Comparison of ENCODE assay signal across 12 cellular contexts in genomic region chr3:169865176-169865800, GRCh38. TPM values are rescaled to one million over a fixed set of nuclear protein-coding genes. Genes with fewer than 3 reads are reported as not detected.
A peak's percentile ranks its signal among the peaks of the same experiment; 100 is the strongest.
DNase-seq lines count a peak whose midpoint lies in the region; ATAC-seq, FAIRE-seq and TF ChIP-seq lines count a peak whose summit lies in the region.
"Had no signal": no experiment of that assay in that cellular context is flagged by ENCODE, and none has a peak within 500 bp of the region (broad histone marks: within the 10 kb centered on the region; RNA-seq: fewer than 3 reads in every experiment).

No MANE protein-coding gene starts in this region.

- CTCF ChIA-PET in H1 (lab: Charles Lee; ENCODE audit: partially characterized antibody): interaction anchor here (0.6 to 6.1 kb wide), 7 partner anchors 9 to 156 kb away, joined by 3 to 37 read pairs (median 5); partner anchors contain the start of gene SEC62

- H3K27ac ChIP-seq in BLaER1 (no peak overlapping the region), OCI-LY1 (ENCODE audit: low read depth, low read length, poor library complexity, severe bottlenecking) (peak overlapping the region; percentile 83), H1 (ENCODE audit: low read depth, low read length) (no peak overlapping the region)

- POLR2A ChIA-PET in H1 (lab: Charles Lee; ENCODE audit: partially characterized antibody): no interaction called here

- no peak for TF ChIP-seq EP300 in H1 (IDR thresholded peaks at IDR 0.05; ENCODE audit: borderline replicate concordance in 1 of 2, low read depth in 2 of 2, low read length in 2 of 2)

- H3K79me2 ChIP-seq in OCI-LY1 (ENCODE audit: insufficient read depth, low read length) (no peaks in the 10 kb centered on the region), H1 (ENCODE audit: control insufficient read depth in 1 of 2, insufficient read depth in 2 of 2, low read length in 2 of 2) (no peaks in the 10 kb centered on the region)

- H3K18ac ChIP-seq in H1 (ENCODE audit: extremely low read depth, low read length): no peak overlapping the region

- H3K9me2 ChIP-seq in OCI-LY1 (ENCODE audit: low read depth, low read length): no peaks in the 10 kb centered on the region

- 0 out of 2 replicates have a peak, but pooled peaks cover 5% of the 10 kb centered on the region for H3F3A ChIP-seq in OCI-LY1 (ENCODE audit: insufficient read depth, low read length)

- H2BK20ac ChIP-seq in H1 (ENCODE audit: low read length): no peak overlapping the region

- no peak overlapping the region for H2BK12ac ChIP-seq in H1 (ENCODE audit: low read depth, low read length)

- peak; percentile 62 for ATAC-seq in GM19397 (IDR thresholded peaks at IDR 0.05; ENCODE audit: unreplicated experiment)
- no peak for ATAC-seq in HG03432 (IDR thresholded peaks at IDR 0.05; ENCODE audit: unreplicated experiment)

- H3K56ac ChIP-seq in H1 (replicated peaks; ENCODE audit: insufficient read length, low read depth, low read length): no peak overlapping the region

- H3K27me3 ChIP-seq in BLaER1: no peaks in the 10 kb centered on the region
- no peaks in the 10 kb centered on the region for H3K27me3 ChIP-seq in OCI-LY1 (ENCODE audit: insufficient read depth, low read length)
- no peaks in the 10 kb centered on the region for H3K27me3 ChIP-seq in H1 (replicated peaks in 1 of 4; ENCODE audit: control insufficient read depth in 3 of 4, extremely low read depth in 1 of 4, insufficient read depth in 3 of 4, low read length in 3 of 4)

- no peak overlapping the region for H4K5ac ChIP-seq in H1 (ENCODE audit: insufficient read length, low read depth, low read length)

- peak; percentile 54 for TF ChIP-seq CTCF in OCI-LY1 (IDR thresholded peaks at IDR 0.05; ENCODE audit: low read length)
- TF ChIP-seq CTCF in H1 (IDR thresholded peaks at IDR 0.05; ENCODE audit: control extremely low read depth in 1 of 3, insufficient read depth in 1 of 3, low read depth in 1 of 3, low read length in 3 of 3): no peak
- no peak for TF ChIP-seq CTCF in foreskin fibroblast (IDR thresholded peaks at IDR 0.05; ENCODE audit: low read depth, low read length)

- no peak overlapping the region for H2BK120ac ChIP-seq in H1 (replicated peaks; ENCODE audit: low read depth, low read length)

- peaks cover 15% of the 10 kb centered on the region; the same call in 1 of the 2 replicates for H3K4me1 ChIP-seq in BLaER1
- peaks cover 39% of the 10 kb centered on the region for H3K4me1 ChIP-seq in OCI-LY1 (ENCODE audit: insufficient read depth, low read length, severe bottlenecking)
- H3K4me1 ChIP-seq in H1 (replicated peaks in 1 of 4; ENCODE audit: control insufficient read depth in 3 of 4, insufficient read depth in 4 of 4, low read length in 3 of 4): peaks cover 2 to 5% (median 4%) of the 10 kb centered on the region in 4 experiments; a peak in 5 of 7 replicates

- H3K4me2 ChIP-seq in BLaER1: peak overlapping the region; percentile 28; the same call in 1 of the 2 replicates
- peak overlapping the region; percentile 57 for H3K4me2 ChIP-seq in OCI-LY1 (ENCODE audit: low read length)
- H3K4me2 ChIP-seq in H1 (ENCODE audit: insufficient read depth in 1 of 2, low read depth in 2 of 2, low read length in 2 of 2): no peak overlapping the region

- no peak overlapping the region for H2AK5ac ChIP-seq in H1 (ENCODE audit: low read depth, low read length)

- H2BK5ac ChIP-seq in H1 (ENCODE audit: low read depth, low read length): no peak overlapping the region

- no peak overlapping the region for H4K91ac ChIP-seq in H1 (replicated peaks; ENCODE audit: insufficient read length, low read length)

- H3K4ac ChIP-seq in H1 (replicated peaks; ENCODE audit: insufficient read length, low read depth, low read length): no peak overlapping the region

- H3K14ac ChIP-seq in H1 (ENCODE audit: insufficient read length): no peak overlapping the region

- H3K36me3 ChIP-seq in BLaER1 (no peaks in the 10 kb centered on the region), OCI-LY1 (ENCODE audit: insufficient read depth, low read length) (no peaks in the 10 kb centered on the region), H1 (ENCODE audit: control insufficient read depth in 2 of 4, insufficient read depth in 4 of 4, low read length in 3 of 4) (no peaks in the 10 kb centered on the region)

- no peaks in the 10 kb centered on the region for H3K9me3 ChIP-seq in BLaER1
- H3K9me3 ChIP-seq in OCI-LY1 (ENCODE audit: low read length): no peaks in the 10 kb centered on the region
- no peaks in the 10 kb centered on the region for H3K9me3 ChIP-seq in H1 (ENCODE audit: insufficient read depth in 2 of 2, low read depth in 1 of 2, low read length in 1 of 2)
- H3K9me3 ChIP-seq: Caco-2 had no signal

- peak overlapping the region; percentile 76 for H2AFZ ChIP-seq in OCI-LY1 (ENCODE audit: low read length)
- H2AFZ ChIP-seq in H1 (ENCODE audit: low read length): 0 out of 2 replicates have a peak overlapping the region, but pooled peaks have one; percentile 57

- H3K23ac ChIP-seq in H1 (ENCODE audit: insufficient read length): no peak overlapping the region

- no peak for TF ChIP-seq POLR2A in H1 (IDR thresholded peaks at IDR 0.05; ENCODE audit: control extremely low read depth in 1 of 2, low read depth in 2 of 2, low read length in 2 of 2)

- WGBS in H1 (ENCODE audit: extremely low coverage in 1 of 2, insufficient coverage in 1 of 2, insufficient read length in 1 of 2, insufficient replicate concordance in 2 of 2, low coverage in 1 of 2, low lambda C conversion rate in 2 of 2, missing lambda C conversion rate in 1 of 2), 2 experiments: 84% methylated on average over 12 of the region's 12 CpGs; no CpG with 5 or more reads in 1 of the 2 experiments

- H3K79me1 ChIP-seq in H1 (ENCODE audit: low read depth, low read length): no peaks in the 10 kb centered on the region

- TF ChIP-seq RAD21 in H1 (IDR thresholded peaks at IDR 0.05 in 1 of 2, conservative IDR thresholded peaks at IDR 0.05 in 1 of 2; ENCODE audit: low read depth in 2 of 2, low read length in 2 of 2): no peak

- H4K20me1 ChIP-seq in BLaER1 (no peaks in the 10 kb centered on the region), OCI-LY1 (ENCODE audit: insufficient read depth, low read length) (no peaks in the 10 kb centered on the region), H1 (replicated peaks in 1 of 2; ENCODE audit: control insufficient read depth in 1 of 2, insufficient read depth in 2 of 2, low read length in 2 of 2) (no peaks in the 10 kb centered on the region)

- no peak overlapping the region for H2BK15ac ChIP-seq in H1 (ENCODE audit: low read length)

- DNase-seq in H1 (ENCODE audit: low read depth in 1 of 2, low spot score in 2 of 2): no peak
- DNase-seq in NCI-H2081 (lab: John Stamatoyannopoulos, UW): no peak
- no peak for DNase-seq in foreskin fibroblast
- DNase-seq in effector CD4-positive, alpha-beta T cell: no peak
- DNase-seq: Caco-2, mammary epithelial cell, NCI-H1436 treated with DMSO at 0.1 percent for 48 hours had no signal

- H3K4me3 ChIP-seq in BLaER1: no peak overlapping the region
- H3K4me3 ChIP-seq in OCI-LY1 (ENCODE audit: low read depth, low read length, poor library complexity, severe bottlenecking): peak overlapping the region; percentile 22
- H3K4me3 ChIP-seq in H1 (ENCODE audit: extremely low read depth in 1 of 4, insufficient read depth in 2 of 4, low read depth in 3 of 4, low read length in 4 of 4): no peak overlapping the region
- no peak overlapping the region for H3K4me3 ChIP-seq in foreskin fibroblast (ENCODE audit: low read depth in 1 of 2, low read length in 2 of 2)

- H3K23me2 ChIP-seq in H1 (ENCODE audit: low read depth, low read length): no peaks in the 10 kb centered on the region; the same call in 1 of the 2 replicates

- no peak overlapping the region for H4K8ac ChIP-seq in H1 (ENCODE audit: extremely low read depth, insufficient read depth, low read length)

- H3K9ac ChIP-seq in BLaER1 (no peak overlapping the region), OCI-LY1 (ENCODE audit: low read length) (peak overlapping the region; percentile 36), H1 (replicated peaks in 1 of 4; ENCODE audit: extremely low read depth in 1 of 4, low read depth in 3 of 4, low read length in 3 of 4) (no peak overlapping the region)

- no peak for FAIRE-seq in H1 (lab: Jason Lieb, UNC)

RNA-seq across cellular contexts. Expression of gene LRRC31, which starts 4.4 kb away (rescaled TPM):
- total RNA-seq in H1 (2021; fragmentation: NEBNext Ultra II Directional; extraction: Animal tissue kit (Norgen Biotek cat#: 25700)): not detected in 2 replicates
- polyA plus RNA-seq in H1 (2011; rRNA removed): not detected in 2 replicates
- not detected for polyA plus RNA-seq in H1 (2011; cell fraction: cytosol; rRNA removed)
- not detected for polyA plus RNA-seq in H1 (2011; cell fraction: nucleus; rRNA removed)
- polyA plus RNA-seq in H1 (2012, experiment 1 of 2): not detected in 4 replicates
- polyA plus RNA-seq in H1 (2012, experiment 2 of 2): not detected
- polyA plus RNA-seq in H1 (2013, experiment 1 of 2): not detected
- not detected for polyA plus RNA-seq in H1 (2013, experiment 2 of 2)
- polyA minus RNA-seq in H1 (2011; rRNA and poly(A)+ RNA removed): not detected in 2 replicates
- polyA minus RNA-seq in H1 (2011; cell fraction: cytosol; rRNA and poly(A)+ RNA removed): not detected
- not detected for polyA minus RNA-seq in H1 (2011; cell fraction: nucleus; rRNA and poly(A)+ RNA removed)
- total RNA-seq: mammary epithelial cell had no signal
- polyA plus RNA-seq: esophagus, mammary epithelial cell had no signal

RNA-seq across cellular contexts. Expression of gene SAMD7, which starts 46.1 kb away (rescaled TPM):
- not detected in 2 replicates for total RNA-seq in H1 (2021; fragmentation: NEBNext Ultra II Directional; extraction: Animal tissue kit (Norgen Biotek cat#: 25700))
- polyA plus RNA-seq in H1 (2011; rRNA removed): not detected in 2 replicates
- polyA plus RNA-seq in H1 (2011; cell fraction: cytosol; rRNA removed): not detected
- polyA plus RNA-seq in H1 (2011; cell fraction: nucleus; rRNA removed): not detected
- polyA plus RNA-seq in H1 (2012, experiment 1 of 2): not detected in 4 replicates
- polyA plus RNA-seq in H1 (2012, experiment 2 of 2): not detected
- not detected for polyA plus RNA-seq in H1 (2013, experiment 1 of 2)
- not detected for polyA plus RNA-seq in H1 (2013, experiment 2 of 2)
- polyA minus RNA-seq in H1 (2011; rRNA and poly(A)+ RNA removed): not detected in 2 replicates
- polyA minus RNA-seq in H1 (2011; cell fraction: cytosol; rRNA and poly(A)+ RNA removed): not detected
- not detected for polyA minus RNA-seq in H1 (2011; cell fraction: nucleus; rRNA and poly(A)+ RNA removed)
- total RNA-seq: Caco-2, mammary epithelial cell had no signal
- polyA plus RNA-seq: esophagus, mammary epithelial cell had no signal

RNA-seq across cellular contexts. Expression of gene LRRC34, which starts 52.6 kb away (rescaled TPM):
- 3.3 and 4.6 TPM in 2 replicates for total RNA-seq in H1 (2021; fragmentation: NEBNext Ultra II Directional; extraction: Animal tissue kit (Norgen Biotek cat#: 25700))
- 3.0 and 4.1 TPM in 2 replicates for polyA plus RNA-seq in H1 (2011; rRNA removed)
- 4.9 TPM for polyA plus RNA-seq in H1 (2011; cell fraction: cytosol; rRNA removed)
- polyA plus RNA-seq in H1 (2011; cell fraction: nucleus; rRNA removed): 3.2 TPM
- polyA plus RNA-seq in H1 (2012, experiment 1 of 2): 3.1 to 5.3 TPM (median 3.7 TPM) in 4 replicates
- 0.83 TPM for polyA plus RNA-seq in H1 (2012, experiment 2 of 2)
- 2.7 TPM for polyA plus RNA-seq in H1 (2013, experiment 1 of 2)
- 3.0 TPM for polyA plus RNA-seq in H1 (2013, experiment 2 of 2)
- 2.1 and 5.4 TPM in 2 replicates for polyA minus RNA-seq in H1 (2011; rRNA and poly(A)+ RNA removed)
- 3.2 TPM for polyA minus RNA-seq in H1 (2011; cell fraction: cytosol; rRNA and poly(A)+ RNA removed)
- 8.2 TPM for polyA minus RNA-seq in H1 (2011; cell fraction: nucleus; rRNA and poly(A)+ RNA removed)
- total RNA-seq: Caco-2 had no signal

RNA-seq across cellular contexts. Expression of gene LRRIQ4, which starts 52.6 kb away (rescaled TPM):
- not detected in 2 replicates for total RNA-seq in H1 (2021; fragmentation: NEBNext Ultra II Directional; extraction: Animal tissue kit (Norgen Biotek cat#: 25700))
- 0.08 and 0.14 TPM in 2 replicates for polyA plus RNA-seq in H1 (2011; rRNA removed)
- 0.10 TPM for polyA plus RNA-seq in H1 (2011; cell fraction: cytosol; rRNA removed)
- polyA plus RNA-seq in H1 (2011; cell fraction: nucleus; rRNA removed): 0.17 TPM
- 0.17 TPM in 1 of 4 replicates, not detected in the others for polyA plus RNA-seq in H1 (2012, experiment 1 of 2)
- not detected for polyA plus RNA-seq in H1 (2012, experiment 2 of 2)
- polyA plus RNA-seq in H1 (2013, experiment 1 of 2): 0.04 TPM
- 0.07 TPM for polyA plus RNA-seq in H1 (2013, experiment 2 of 2)
- 0.25 TPM in 1 of 2 replicates, not detected in the other for polyA minus RNA-seq in H1 (2011; rRNA and poly(A)+ RNA removed)
- not detected for polyA minus RNA-seq in H1 (2011; cell fraction: cytosol; rRNA and poly(A)+ RNA removed)
- polyA minus RNA-seq in H1 (2011; cell fraction: nucleus; rRNA and poly(A)+ RNA removed): not detected
- total RNA-seq: Caco-2 had no signal
- polyA plus RNA-seq: esophagus, mammary epithelial cell had no signal

Comparison
In these comparisons a context has a peak if more than half of its experiments do, and no peak if none do; other contexts are left out.
1. H3K4me2 ChIP-seq: peak in BLaER1 (single experiment) and OCI-LY1 (single experiment); none in H1 (0 of 2).